In genomic region chr7:121294448-121294992, GRCh38 we compare ENCODE assay signal across 1 cellular context.
TF ChIP-seq lines count a peak whose summit lies in the region.

No MANE protein-coding gene starts in this region.

TF ChIP-seq in K562, 482 proteins besides CTCF, POLR2A, EP300 and RAD21 (continued from another document and continues in another):
- TF ChIP-seq, protein P1, sequence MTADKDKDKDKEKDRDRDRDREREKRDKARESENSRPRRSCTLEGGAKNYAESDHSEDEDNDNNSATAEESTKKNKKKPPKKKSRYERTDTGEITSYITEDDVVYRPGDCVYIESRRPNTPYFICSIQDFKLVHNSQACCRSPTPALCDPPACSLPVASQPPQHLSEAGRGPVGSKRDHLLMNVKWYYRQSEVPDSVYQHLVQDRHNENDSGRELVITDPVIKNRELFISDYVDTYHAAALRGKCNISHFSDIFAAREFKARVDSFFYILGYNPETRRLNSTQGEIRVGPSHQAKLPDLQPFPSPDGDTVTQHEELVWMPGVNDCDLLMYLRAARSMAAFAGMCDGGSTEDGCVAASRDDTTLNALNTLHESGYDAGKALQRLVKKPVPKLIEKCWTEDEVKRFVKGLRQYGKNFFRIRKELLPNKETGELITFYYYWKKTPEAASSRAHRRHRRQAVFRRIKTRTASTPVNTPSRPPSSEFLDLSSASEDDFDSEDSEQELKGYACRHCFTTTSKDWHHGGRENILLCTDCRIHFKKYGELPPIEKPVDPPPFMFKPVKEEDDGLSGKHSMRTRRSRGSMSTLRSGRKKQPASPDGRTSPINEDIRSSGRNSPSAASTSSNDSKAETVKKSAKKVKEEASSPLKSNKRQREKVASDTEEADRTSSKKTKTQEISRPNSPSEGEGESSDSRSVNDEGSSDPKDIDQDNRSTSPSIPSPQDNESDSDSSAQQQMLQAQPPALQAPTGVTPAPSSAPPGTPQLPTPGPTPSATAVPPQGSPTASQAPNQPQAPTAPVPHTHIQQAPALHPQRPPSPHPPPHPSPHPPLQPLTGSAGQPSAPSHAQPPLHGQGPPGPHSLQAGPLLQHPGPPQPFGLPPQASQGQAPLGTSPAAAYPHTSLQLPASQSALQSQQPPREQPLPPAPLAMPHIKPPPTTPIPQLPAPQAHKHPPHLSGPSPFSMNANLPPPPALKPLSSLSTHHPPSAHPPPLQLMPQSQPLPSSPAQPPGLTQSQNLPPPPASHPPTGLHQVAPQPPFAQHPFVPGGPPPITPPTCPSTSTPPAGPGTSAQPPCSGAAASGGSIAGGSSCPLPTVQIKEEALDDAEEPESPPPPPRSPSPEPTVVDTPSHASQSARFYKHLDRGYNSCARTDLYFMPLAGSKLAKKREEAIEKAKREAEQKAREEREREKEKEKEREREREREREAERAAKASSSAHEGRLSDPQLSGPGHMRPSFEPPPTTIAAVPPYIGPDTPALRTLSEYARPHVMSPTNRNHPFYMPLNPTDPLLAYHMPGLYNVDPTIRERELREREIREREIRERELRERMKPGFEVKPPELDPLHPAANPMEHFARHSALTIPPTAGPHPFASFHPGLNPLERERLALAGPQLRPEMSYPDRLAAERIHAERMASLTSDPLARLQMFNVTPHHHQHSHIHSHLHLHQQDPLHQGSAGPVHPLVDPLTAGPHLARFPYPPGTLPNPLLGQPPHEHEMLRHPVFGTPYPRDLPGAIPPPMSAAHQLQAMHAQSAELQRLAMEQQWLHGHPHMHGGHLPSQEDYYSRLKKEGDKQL (CRISPR knock-in tag; IDR thresholded peaks at IDR 0.05; ENCODE audit: borderline replicate concordance): no peak
- TF ChIP-seq E2F6 (IDR thresholded peaks at IDR 0.05; ENCODE audit: borderline replicate concordance in 1 of 2, extremely low read depth in 1 of 2, insufficient read depth in 1 of 2, insufficient read length in 1 of 2, low read depth in 1 of 2, low read length in 1 of 2, poor library complexity in 1 of 2, severe bottlenecking in 1 of 2): no peak
- TF ChIP-seq ZBTB43 (CRISPR knock-in tag; IDR thresholded peaks at IDR 0.05): no peak
- no peak for TF ChIP-seq SIX5 (IDR thresholded peaks at IDR 0.05; ENCODE audit: borderline replicate concordance in 1 of 2, insufficient read depth in 1 of 2, low read depth in 1 of 2, low read length in 2 of 2)
- TF ChIP-seq BACH1 (tag; IDR thresholded peaks at IDR 0.05): peak; percentile 65; the same call in 1 of the 2 replicates
- TF ChIP-seq ZNF778 (CRISPR knock-in tag; IDR thresholded peaks at IDR 0.05): no peak
- TF ChIP-seq ZBTB34 (CRISPR knock-in tag; IDR thresholded peaks at IDR 0.05): no peak
- TF ChIP-seq CBFA2T2 (conservative IDR thresholded peaks at IDR 0.05): no peak
- no peak for TF ChIP-seq ZKSCAN8 (CRISPR knock-in tag; IDR thresholded peaks at IDR 0.05)
- TF ChIP-seq NR4A1 (CRISPR knock-in tag; IDR thresholded peaks at IDR 0.05): no peak
- peak; percentile 92 for TF ChIP-seq NR4A1 (tag; IDR thresholded peaks at IDR 0.05)
- TF ChIP-seq CREBBP (IDR thresholded peaks at IDR 0.05; ENCODE audit: low read depth, low read length): no peak
- TF ChIP-seq CEBPZ (IDR thresholded peaks at IDR 0.05; ENCODE audit: borderline replicate concordance, low read depth, low read length): no peak
- TF ChIP-seq KAT7 (CRISPR knock-in tag; IDR thresholded peaks at IDR 0.05; ENCODE audit: borderline replicate concordance): no peak
- TF ChIP-seq TAF1 (IDR thresholded peaks at IDR 0.05; ENCODE audit: control insufficient read depth, extremely low read depth, insufficient read depth, low read length, severe bottlenecking): no peak
- TF ChIP-seq TCF7 (IDR thresholded peaks at IDR 0.05; ENCODE audit: borderline replicate concordance): no peak
- no peak for TF ChIP-seq THRB (CRISPR knock-in tag; conservative IDR thresholded peaks at IDR 0.05)
- no peak for TF ChIP-seq TCFL5 (CRISPR knock-in tag; conservative IDR thresholded peaks at IDR 0.05)
- no peak for TF ChIP-seq MCM7 (IDR thresholded peaks at IDR 0.05)
- TF ChIP-seq ZNF699 (CRISPR knock-in tag; IDR thresholded peaks at IDR 0.05; ENCODE audit: insufficient replicate concordance): no peak
- peak; percentile 87 for TF ChIP-seq PTTG1 (tag; IDR thresholded peaks at IDR 0.05; ENCODE audit: low read depth)
- no peak for TF ChIP-seq JUNB (CRISPR knock-in tag; conservative IDR thresholded peaks at IDR 0.05)
- no peak for TF ChIP-seq KDM2B (CRISPR knock-in tag; IDR thresholded peaks at IDR 0.05)
- no peak for TF ChIP-seq NCOA6 (IDR thresholded peaks at IDR 0.05)
- TF ChIP-seq, protein P2, sequence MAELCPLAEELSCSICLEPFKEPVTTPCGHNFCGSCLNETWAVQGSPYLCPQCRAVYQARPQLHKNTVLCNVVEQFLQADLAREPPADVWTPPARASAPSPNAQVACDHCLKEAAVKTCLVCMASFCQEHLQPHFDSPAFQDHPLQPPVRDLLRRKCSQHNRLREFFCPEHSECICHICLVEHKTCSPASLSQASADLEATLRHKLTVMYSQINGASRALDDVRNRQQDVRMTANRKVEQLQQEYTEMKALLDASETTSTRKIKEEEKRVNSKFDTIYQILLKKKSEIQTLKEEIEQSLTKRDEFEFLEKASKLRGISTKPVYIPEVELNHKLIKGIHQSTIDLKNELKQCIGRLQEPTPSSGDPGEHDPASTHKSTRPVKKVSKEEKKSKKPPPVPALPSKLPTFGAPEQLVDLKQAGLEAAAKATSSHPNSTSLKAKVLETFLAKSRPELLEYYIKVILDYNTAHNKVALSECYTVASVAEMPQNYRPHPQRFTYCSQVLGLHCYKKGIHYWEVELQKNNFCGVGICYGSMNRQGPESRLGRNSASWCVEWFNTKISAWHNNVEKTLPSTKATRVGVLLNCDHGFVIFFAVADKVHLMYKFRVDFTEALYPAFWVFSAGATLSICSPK (IDR thresholded peaks at IDR 0.05; ENCODE audit: borderline replicate concordance): no peak
- TF ChIP-seq NBN (IDR thresholded peaks at IDR 0.05; ENCODE audit: low read depth): no peak
- TF ChIP-seq, protein P3, sequence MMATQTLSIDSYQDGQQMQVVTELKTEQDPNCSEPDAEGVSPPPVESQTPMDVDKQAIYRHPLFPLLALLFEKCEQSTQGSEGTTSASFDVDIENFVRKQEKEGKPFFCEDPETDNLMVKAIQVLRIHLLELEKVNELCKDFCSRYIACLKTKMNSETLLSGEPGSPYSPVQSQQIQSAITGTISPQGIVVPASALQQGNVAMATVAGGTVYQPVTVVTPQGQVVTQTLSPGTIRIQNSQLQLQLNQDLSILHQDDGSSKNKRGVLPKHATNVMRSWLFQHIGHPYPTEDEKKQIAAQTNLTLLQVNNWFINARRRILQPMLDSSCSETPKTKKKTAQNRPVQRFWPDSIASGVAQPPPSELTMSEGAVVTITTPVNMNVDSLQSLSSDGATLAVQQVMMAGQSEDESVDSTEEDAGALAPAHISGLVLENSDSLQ (IDR thresholded peaks at IDR 0.05): no peak
- no peak for TF ChIP-seq SREBF1 (IDR thresholded peaks at IDR 0.05; ENCODE audit: borderline replicate concordance, low read depth, low read length)
- TF ChIP-seq MYC (IDR thresholded peaks at IDR 0.05; ENCODE audit: low read depth, low read length): no peak
- no peak for TF ChIP-seq MYC (CRISPR knock-in tag; IDR thresholded peaks at IDR 0.05; ENCODE audit: borderline replicate concordance, low read depth)
- no peak for TF ChIP-seq CCNT2 (IDR thresholded peaks at IDR 0.05; ENCODE audit: borderline replicate concordance, extremely low read depth, insufficient read length, low read depth, low read length)
- TF ChIP-seq NFATC3 (IDR thresholded peaks at IDR 0.05): no peak
